1 cellular context compared by ENCODE assay signal in genomic region chr11:6655020-6655789, GRCh38.
TF ChIP-seq lines count a peak whose summit lies in the region.

No MANE protein-coding gene starts in this region.

TF ChIP-seq in WTC11, 78 proteins besides CTCF, POLR2A, EP300 and RAD21 (continued from another document):
- TF ChIP-seq, protein P1, sequence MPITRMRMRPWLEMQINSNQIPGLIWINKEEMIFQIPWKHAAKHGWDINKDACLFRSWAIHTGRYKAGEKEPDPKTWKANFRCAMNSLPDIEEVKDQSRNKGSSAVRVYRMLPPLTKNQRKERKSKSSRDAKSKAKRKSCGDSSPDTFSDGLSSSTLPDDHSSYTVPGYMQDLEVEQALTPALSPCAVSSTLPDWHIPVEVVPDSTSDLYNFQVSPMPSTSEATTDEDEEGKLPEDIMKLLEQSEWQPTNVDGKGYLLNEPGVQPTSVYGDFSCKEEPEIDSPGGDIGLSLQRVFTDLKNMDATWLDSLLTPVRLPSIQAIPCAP (CRISPR knock-in tag; IDR thresholded peaks at IDR 0.05) = no peak
- TF ChIP-seq ZNF671 (CRISPR knock-in tag; IDR thresholded peaks at IDR 0.05) (no peak), NFE2L1 (CRISPR knock-in tag; IDR thresholded peaks at IDR 0.05) (no peak), ZNF121 (CRISPR knock-in tag; IDR thresholded peaks at IDR 0.05) (no peak), FOXP1 (CRISPR knock-in tag; IDR thresholded peaks at IDR 0.05; ENCODE audit: borderline replicate concordance) (no peak), OVOL2 (CRISPR knock-in tag; IDR thresholded peaks at IDR 0.05; ENCODE audit: borderline replicate concordance) (no peak)
TF ChIP-seq in WTC11: peak in this region for 0.
